ENCODE assay signal across 16 cellular contexts in genomic region chr1:78079580-78079979, GRCh38. TPM values are rescaled to one million over a fixed set of nuclear protein-coding genes. Genes with fewer than 3 reads are reported as not detected.
DNase-seq lines count a peak whose midpoint lies in the region; ATAC-seq and TF ChIP-seq lines count a peak whose summit lies in the region.
"Had no signal": no experiment of that assay in that cellular context is flagged by ENCODE, and none has a peak within 500 bp of the region (broad histone marks: within the 10 kb centered on the region; RNA-seq: fewer than 3 reads in every experiment).

No MANE protein-coding gene starts in this region.

- ATAC-seq in effector memory CD8-positive, alpha-beta T cell (replicated peaks), result peak; percentile 80
- no peak for ATAC-seq in gastrocnemius medialis
- ATAC-seq in left colon, result no peak
- no peak for ATAC-seq in GM19395 (IDR thresholded peaks at IDR 0.05; ENCODE audit: unreplicated experiment)

- peak overlapping the region; percentile 8; the same call in 1 of the 2 replicates for H3K27ac ChIP-seq in GM23248
- H3K27ac ChIP-seq in gastrocnemius medialis, result peak overlapping the region in 3 of 4 donors; percentile 24 to 72 (median 68)
- H3K27ac ChIP-seq: C4-2B, upper lobe of left lung had no signal

- peak overlapping the region; percentile 7 for H3K4me2 ChIP-seq in GM23248 (ENCODE audit: unreplicated experiment)

- H3K4me1 ChIP-seq in GM23248 (ENCODE audit: insufficient read depth) (peaks cover 28% of the 10 kb centered on the region), gastrocnemius medialis (peaks cover 31 to 49% of the 10 kb centered on the region in 2 donors)

- no peaks in the 10 kb centered on the region for H3K36me3 ChIP-seq in GM23248 (ENCODE audit: low read depth)
- no peaks in the 10 kb centered on the region for H3K36me3 ChIP-seq in gastrocnemius medialis
- H3K36me3 ChIP-seq: upper lobe of left lung had no signal

- H3K9me2 ChIP-seq in GM23248 (ENCODE audit: insufficient read depth), result no peaks in the 10 kb centered on the region

- TF ChIP-seq CTCF in gastrocnemius medialis (IDR thresholded peaks at IDR 0.05 in 4 of 5, conservative IDR thresholded peaks at IDR 0.05 in 1 of 5), result no peak

- H3K79me2 ChIP-seq in GM23248 (ENCODE audit: insufficient read depth), result no peaks in the 10 kb centered on the region

- H3K9ac ChIP-seq in GM23248, result no peak overlapping the region

- no peak overlapping the region for H3K4me3 Mint-ChIP-seq in effector memory CD8-positive, alpha-beta T cell
- H3K4me3 Mint-ChIP-seq: activated B cell treated with CpG ODN at 0.5 μM for 24 hours had no signal

- no peaks in the 10 kb centered on the region for H4K20me1 ChIP-seq in GM23248 (ENCODE audit: insufficient read depth)

- peaks cover 9 to 10% of the 10 kb centered on the region in 2 donors for H3K4me1 Mint-ChIP-seq in effector memory CD8-positive, alpha-beta T cell (ENCODE audit: low read depth in 2 of 2)

- H3K27ac Mint-ChIP-seq in effector memory CD8-positive, alpha-beta T cell, result peak overlapping the region in 1 of 2 donors; percentile 5
- H3K27ac Mint-ChIP-seq: activated B cell treated with CpG ODN at 0.5 μM for 24 hours had no signal

- H3K9me3 ChIP-seq in GM23248 (ENCODE audit: low read depth), result no peaks in the 10 kb centered on the region
- no peaks in the 10 kb centered on the region for H3K9me3 ChIP-seq in gastrocnemius medialis
- H3K9me3 ChIP-seq: upper lobe of left lung had no signal

- intact Hi-C loops in gastrocnemius medialis (cut with DNase I; ENCODE audit: low total_unique reads) (no loop called here), left colon (cut with DNase I, micrococcal nuclease) (no loop called here)

- no peak for TF ChIP-seq POLR2A in gastrocnemius medialis (IDR thresholded peaks at IDR 0.05)

- peak overlapping the region; percentile 62 for H2AFZ ChIP-seq in GM23248

- in situ Hi-C loops in GM23248 (cut with MboI), result no loop called here
- in situ Hi-C loops in gastrocnemius medialis (cut with MboI; ENCODE audit: low sequenced_read_pairs in 4 of 4), result no loop called here

- no peaks in the 10 kb centered on the region for H3K36me3 Mint-ChIP-seq in effector memory CD8-positive, alpha-beta T cell (ENCODE audit: insufficient read depth)
- H3K36me3 Mint-ChIP-seq: IgD-negative memory B cell had no signal

- no peaks in the 10 kb centered on the region for H3K9me3 Mint-ChIP-seq in effector memory CD8-positive, alpha-beta T cell
- H3K9me3 Mint-ChIP-seq: IgD-negative memory B cell had no signal

- peaks cover 9% of the 10 kb centered on the region; the same call in 1 of the 2 replicates for H3F3A ChIP-seq in GM23248 (ENCODE audit: insufficient read depth)

- 71 to 73% methylated on average over 2 of the region's 2 CpGs for WGBS in GM23248 (ENCODE audit: low coverage in 1 of 2, low lambda C conversion rate in 2 of 2, missing lambda C conversion rate in 2 of 2), 2 experiments

- DNase-seq in GM23248 (peak; percentile 50), RPMI7951 (ENCODE audit: low read depth) (peak; percentile 62), gastrocnemius medialis (no peak), left colon (no peak)
- no peak for DNase-seq in effector memory CD8-positive, alpha-beta T cell
- no peak for DNase-seq in stimulated activated CD4-positive, alpha-beta T cell treated with anti-CD3 and anti-CD28 coated beads, Interleukin-12 subunit alpha, Interleukin-12 subunit beta, amount 100 ng/mL, for 4 hours
- DNase-seq: activated B cell treated with CpG ODN at 0.5 μM for 24 hours; amniotic stem cell; effector CD8-positive, alpha-beta T cell; NCI-H1105 treated with DMSO at 0.1 percent for 48 hours; SW 1271; upper lobe of left lung had no signal

- H3K27me3 ChIP-seq in GM23248 (replicated peaks; ENCODE audit: insufficient read depth) (no peaks in the 10 kb centered on the region), gastrocnemius medialis (no peaks in the 10 kb centered on the region)
- H3K27me3 ChIP-seq: upper lobe of left lung had no signal

- H3K27me3 Mint-ChIP-seq in effector memory CD8-positive, alpha-beta T cell, result no peaks in the 10 kb centered on the region
- H3K27me3 Mint-ChIP-seq: activated B cell treated with CpG ODN at 0.5 μM for 24 hours, IgD-negative memory B cell had no signal

- no peak overlapping the region for H3K4me3 ChIP-seq in GM23248
- no peak overlapping the region for H3K4me3 ChIP-seq in gastrocnemius medialis
- H3K4me3 ChIP-seq: upper lobe of left lung had no signal

RNA-seq across cellular contexts. Expression of gene GIPC2, which starts 33.8 kb away (rescaled TPM):
- total RNA-seq in GM23248 (2014; rRNA removed; shearing (Covaris generic)), result 0.32 and 0.51 TPM in 2 replicates
- 0.68 and 0.75 TPM in 2 replicates for polyA plus RNA-seq in GM23248 (2016; fragmentation: Nextera tagmentation; extraction: Ambion mirVana)
- under 0.01 and 0.10 TPM in 2 replicates for total RNA-seq in RPMI7951 (2014; rRNA removed; shearing (Covaris generic))
- total RNA-seq in gastrocnemius medialis (1 to 10 TPM in 3 of 4 donors, under 1 TPM in 1; 0.67 to 1.5 (median 1.3) TPM), left colon (10 to 100 TPM; 30.5 to 32.4 TPM)
- total RNA-seq: activated B cell treated with CpG ODN at 0.5 μM for 24 hours, G401 had no signal
- polyA plus RNA-seq: IgD-negative memory B cell had no signal

Comparison
In these comparisons a context has a peak if more than half of its experiments do, and no peak if none do; other contexts are left out.
1. DNase-seq: peak in GM23248 (single experiment) and RPMI7951 (single experiment); none in effector memory CD8-positive, alpha-beta T cell (0 of 3), gastrocnemius medialis (0 of 2), left colon (0 of 2) and stimulated activated CD4-positive, alpha-beta T cell treated with anti-CD3 and anti-CD28 coated beads, Interleukin-12 subunit alpha, Interleukin-12 subunit beta, amount 100 ng/mL, for 4 hours (single experiment).
2. RNA of gene GIPC2, which starts 33.8 kb away (total RNA-seq): 30.5 to 32.4 TPM in left colon; 0.67 to 1.5 TPM in gastrocnemius medialis, 0.32 to 0.51 TPM in GM23248 and under 0.01 to 0.10 TPM in RPMI7951; every median in the first group is over 10 times any median in the second.